Comparison of ENCODE assay signal across 2 cellular contexts in the genomic region with DNA sequence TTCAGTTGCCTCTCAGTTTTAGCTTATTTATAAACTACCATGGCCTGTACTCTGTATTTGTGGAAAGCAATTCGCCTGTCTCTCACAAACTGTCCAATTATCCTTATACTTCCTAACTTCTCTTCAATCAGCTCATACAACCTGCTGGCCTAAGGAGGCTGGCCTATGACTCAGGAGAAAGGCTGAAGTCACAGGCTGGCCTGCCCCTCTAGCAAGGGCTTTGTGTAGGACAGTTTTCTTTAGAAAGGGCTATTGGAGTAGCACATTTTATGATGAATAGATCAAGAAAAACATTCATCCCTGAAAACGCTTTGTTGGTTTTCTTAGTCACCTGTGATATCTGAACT.
TF ChIP-seq lines count a peak whose summit lies in the region.

No MANE protein-coding gene starts in this region.

TF ChIP-seq in SK-N-SH, 30 proteins besides CTCF, POLR2A, EP300 and RAD21 (continued from another document):
- TF ChIP-seq ZBTB33 (IDR thresholded peaks at IDR 0.05; ENCODE audit: borderline replicate concordance, low read depth) (no peak), POLR2AphosphoS5 (IDR thresholded peaks at IDR 0.05; ENCODE audit: low read depth, low read length) (no peak), JUND (IDR thresholded peaks at IDR 0.05) (no peak), GABPA (IDR thresholded peaks at IDR 0.05; ENCODE audit: low read depth) (no peak), TCF12 (IDR thresholded peaks at IDR 0.05) (no peak), MEF2A (IDR thresholded peaks at IDR 0.05; ENCODE audit: borderline replicate concordance, low read depth) (no peak), FOXJ3 (CRISPR knock-in tag; IDR thresholded peaks at IDR 0.05) (no peak), USF2 (IDR thresholded peaks at IDR 0.05; ENCODE audit: borderline replicate concordance, low read depth, low read length) (no peak), EZH2phosphoT487 (IDR thresholded peaks at IDR 0.05; ENCODE audit: borderline replicate concordance, low read depth) (no peak)
- TF ChIP-seq, protein P1, sequence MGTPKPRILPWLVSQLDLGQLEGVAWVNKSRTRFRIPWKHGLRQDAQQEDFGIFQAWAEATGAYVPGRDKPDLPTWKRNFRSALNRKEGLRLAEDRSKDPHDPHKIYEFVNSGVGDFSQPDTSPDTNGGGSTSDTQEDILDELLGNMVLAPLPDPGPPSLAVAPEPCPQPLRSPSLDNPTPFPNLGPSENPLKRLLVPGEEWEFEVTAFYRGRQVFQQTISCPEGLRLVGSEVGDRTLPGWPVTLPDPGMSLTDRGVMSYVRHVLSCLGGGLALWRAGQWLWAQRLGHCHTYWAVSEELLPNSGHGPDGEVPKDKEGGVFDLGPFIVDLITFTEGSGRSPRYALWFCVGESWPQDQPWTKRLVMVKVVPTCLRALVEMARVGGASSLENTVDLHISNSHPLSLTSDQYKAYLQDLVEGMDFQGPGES (IDR thresholded peaks at IDR 0.05; ENCODE audit: low read depth, low read length) = no peak

TF ChIP-seq in SK-N-SH treated with all-trans-retinoic acid at 6 μM for 48 hours, 23 proteins besides CTCF, POLR2A, EP300 and RAD21 (continued from another document):
- TF ChIP-seq, protein P2, sequence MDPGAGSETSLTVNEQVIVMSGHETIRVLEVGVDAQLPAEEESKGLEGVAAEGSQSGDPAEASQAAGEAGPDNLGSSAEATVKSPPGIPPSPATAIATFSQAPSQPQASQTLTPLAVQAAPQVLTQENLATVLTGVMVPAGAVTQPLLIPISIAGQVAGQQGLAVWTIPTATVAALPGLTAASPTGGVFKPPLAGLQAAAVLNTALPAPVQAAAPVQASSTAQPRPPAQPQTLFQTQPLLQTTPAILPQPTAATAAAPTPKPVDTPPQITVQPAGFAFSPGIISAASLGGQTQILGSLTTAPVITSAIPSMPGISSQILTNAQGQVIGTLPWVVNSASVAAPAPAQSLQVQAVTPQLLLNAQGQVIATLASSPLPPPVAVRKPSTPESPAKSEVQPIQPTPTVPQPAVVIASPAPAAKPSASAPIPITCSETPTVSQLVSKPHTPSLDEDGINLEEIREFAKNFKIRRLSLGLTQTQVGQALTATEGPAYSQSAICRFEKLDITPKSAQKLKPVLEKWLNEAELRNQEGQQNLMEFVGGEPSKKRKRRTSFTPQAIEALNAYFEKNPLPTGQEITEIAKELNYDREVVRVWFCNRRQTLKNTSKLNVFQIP (CRISPR knock-in tag; IDR thresholded peaks at IDR 0.05; ENCODE audit: borderline replicate concordance, low read depth) = no peak
- no peak for TF ChIP-seq ZC3H10 (CRISPR knock-in tag; IDR thresholded peaks at IDR 0.05)
- TF ChIP-seq, protein P3, sequence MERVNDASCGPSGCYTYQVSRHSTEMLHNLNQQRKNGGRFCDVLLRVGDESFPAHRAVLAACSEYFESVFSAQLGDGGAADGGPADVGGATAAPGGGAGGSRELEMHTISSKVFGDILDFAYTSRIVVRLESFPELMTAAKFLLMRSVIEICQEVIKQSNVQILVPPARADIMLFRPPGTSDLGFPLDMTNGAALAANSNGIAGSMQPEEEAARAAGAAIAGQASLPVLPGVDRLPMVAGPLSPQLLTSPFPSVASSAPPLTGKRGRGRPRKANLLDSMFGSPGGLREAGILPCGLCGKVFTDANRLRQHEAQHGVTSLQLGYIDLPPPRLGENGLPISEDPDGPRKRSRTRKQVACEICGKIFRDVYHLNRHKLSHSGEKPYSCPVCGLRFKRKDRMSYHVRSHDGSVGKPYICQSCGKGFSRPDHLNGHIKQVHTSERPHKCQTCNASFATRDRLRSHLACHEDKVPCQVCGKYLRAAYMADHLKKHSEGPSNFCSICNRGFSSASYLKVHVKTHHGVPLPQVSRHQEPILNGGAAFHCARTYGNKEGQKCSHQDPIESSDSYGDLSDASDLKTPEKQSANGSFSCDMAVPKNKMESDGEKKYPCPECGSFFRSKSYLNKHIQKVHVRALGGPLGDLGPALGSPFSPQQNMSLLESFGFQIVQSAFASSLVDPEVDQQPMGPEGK (CRISPR knock-in tag; IDR thresholded peaks at IDR 0.05; ENCODE audit: borderline replicate concordance) = no peak
- TF ChIP-seq ZFP30 (CRISPR knock-in tag; IDR thresholded peaks at IDR 0.05) = no peak
